In the genomic region with DNA sequence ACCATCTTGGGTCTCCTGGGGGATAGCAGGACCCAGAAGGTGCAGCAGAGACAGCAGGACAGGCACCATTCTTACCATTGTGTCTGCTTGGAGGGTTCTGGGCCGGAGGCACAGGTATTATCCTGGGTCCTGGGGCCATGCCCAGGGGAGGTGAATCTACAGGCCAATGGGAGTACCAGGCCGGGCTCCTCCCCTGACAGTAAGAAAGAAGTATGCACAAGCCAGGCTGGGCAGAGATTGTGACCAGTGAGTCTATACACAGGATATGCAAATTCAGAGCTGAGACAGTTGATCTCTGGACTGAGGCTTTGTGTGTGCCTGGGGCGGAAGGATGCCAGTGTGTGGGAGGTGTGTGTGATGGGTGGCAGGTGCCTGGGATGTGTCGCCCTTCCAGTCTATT, we compare ENCODE assay signal across 1 cellular context.
TF ChIP-seq lines count a peak whose summit lies in the region.

No MANE protein-coding gene starts in this region.

TF ChIP-seq in HepG2, 621 proteins besides CTCF, POLR2A, EP300 and RAD21:
- TF ChIP-seq SAP130 (CRISPR knock-in tag; IDR thresholded peaks at IDR 0.05; ENCODE audit: low read depth) (peak; percentile 56), ETV5 (CRISPR knock-in tag; IDR thresholded peaks at IDR 0.05; ENCODE audit: borderline replicate concordance) (peak; percentile 27; the same call in 1 of the 2 replicates)
- TF ChIP-seq, protein P1, sequence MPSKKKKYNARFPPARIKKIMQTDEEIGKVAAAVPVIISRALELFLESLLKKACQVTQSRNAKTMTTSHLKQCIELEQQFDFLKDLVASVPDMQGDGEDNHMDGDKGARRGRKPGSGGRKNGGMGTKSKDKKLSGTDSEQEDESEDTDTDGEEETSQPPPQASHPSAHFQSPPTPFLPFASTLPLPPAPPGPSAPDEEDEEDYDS (CRISPR knock-in tag; IDR thresholded peaks at IDR 0.05) = 0 out of 2 replicates have a peak, but pooled peaks have one; percentile 29
- TF ChIP-seq, protein P2, sequence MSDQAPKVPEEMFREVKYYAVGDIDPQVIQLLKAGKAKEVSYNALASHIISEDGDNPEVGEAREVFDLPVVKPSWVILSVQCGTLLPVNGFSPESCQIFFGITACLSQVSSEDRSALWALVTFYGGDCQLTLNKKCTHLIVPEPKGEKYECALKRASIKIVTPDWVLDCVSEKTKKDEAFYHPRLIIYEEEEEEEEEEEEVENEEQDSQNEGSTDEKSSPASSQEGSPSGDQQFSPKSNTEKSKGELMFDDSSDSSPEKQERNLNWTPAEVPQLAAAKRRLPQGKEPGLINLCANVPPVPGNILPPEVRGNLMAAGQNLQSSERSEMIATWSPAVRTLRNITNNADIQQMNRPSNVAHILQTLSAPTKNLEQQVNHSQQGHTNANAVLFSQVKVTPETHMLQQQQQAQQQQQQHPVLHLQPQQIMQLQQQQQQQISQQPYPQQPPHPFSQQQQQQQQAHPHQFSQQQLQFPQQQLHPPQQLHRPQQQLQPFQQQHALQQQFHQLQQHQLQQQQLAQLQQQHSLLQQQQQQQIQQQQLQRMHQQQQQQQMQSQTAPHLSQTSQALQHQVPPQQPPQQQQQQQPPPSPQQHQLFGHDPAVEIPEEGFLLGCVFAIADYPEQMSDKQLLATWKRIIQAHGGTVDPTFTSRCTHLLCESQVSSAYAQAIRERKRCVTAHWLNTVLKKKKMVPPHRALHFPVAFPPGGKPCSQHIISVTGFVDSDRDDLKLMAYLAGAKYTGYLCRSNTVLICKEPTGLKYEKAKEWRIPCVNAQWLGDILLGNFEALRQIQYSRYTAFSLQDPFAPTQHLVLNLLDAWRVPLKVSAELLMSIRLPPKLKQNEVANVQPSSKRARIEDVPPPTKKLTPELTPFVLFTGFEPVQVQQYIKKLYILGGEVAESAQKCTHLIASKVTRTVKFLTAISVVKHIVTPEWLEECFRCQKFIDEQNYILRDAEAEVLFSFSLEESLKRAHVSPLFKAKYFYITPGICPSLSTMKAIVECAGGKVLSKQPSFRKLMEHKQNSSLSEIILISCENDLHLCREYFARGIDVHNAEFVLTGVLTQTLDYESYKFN (CRISPR knock-in tag; conservative IDR thresholded peaks at IDR 0.05) = peak; percentile 60; the same call in 1 of the 2 replicates
